ENCODE assay signal across 21 cellular contexts in the genomic region with DNA sequence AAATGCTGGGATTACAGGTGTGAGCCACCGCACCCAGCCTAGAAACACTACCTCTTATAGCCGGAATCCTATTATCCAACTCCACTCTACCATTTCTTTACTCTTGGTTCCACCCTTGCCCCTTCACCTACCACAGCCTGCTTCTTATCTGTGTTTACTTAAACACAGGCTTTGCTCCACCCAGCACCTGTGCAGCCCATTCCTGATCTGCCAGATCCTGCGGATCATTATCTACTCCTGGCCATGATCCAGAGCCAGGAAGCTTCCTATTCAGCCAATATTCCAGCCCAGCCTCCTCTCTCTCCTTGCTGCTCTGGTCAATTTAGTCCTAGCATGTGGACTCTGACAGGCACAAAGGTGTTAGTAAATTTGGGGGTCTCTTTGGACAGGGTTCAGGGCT.
DNase-seq lines count a peak whose midpoint lies in the region; TF ChIP-seq lines count a peak whose summit lies in the region.
"Had no signal": no experiment of that assay in that cellular context is flagged by ENCODE, and none has a peak within 500 bp of the region (broad histone marks: within the 10 kb centered on the region; RNA-seq: fewer than 3 reads in every experiment).

No MANE protein-coding gene starts in this region.

- no peaks in the 10 kb centered on the region for H3K4me1 Mint-ChIP-seq in endodermal cell
- peaks cover 8% of the 10 kb centered on the region for H3K4me1 Mint-ChIP-seq in T-helper 2 cell treated with Interferon-gamma antibody and Interleukin-4, amounts not matched to agents 5 μg/mL and 100 μg/mL, for 36 hours (ENCODE audit: low read depth)
- H3K4me1 Mint-ChIP-seq: neural progenitor cell had no signal

- no peaks in the 10 kb centered on the region for H3K4me1 ChIP-seq in endodermal cell (ENCODE audit: control insufficient read depth, insufficient read depth, low read length)
- H3K4me1 ChIP-seq in stomach = peaks cover 0 to 19% (median 10%) of the 10 kb centered on the region in 4 donors
- H3K4me1 ChIP-seq: heart left ventricle, neural progenitor cell, right atrium auricular region, vagina had no signal

- no peaks in the 10 kb centered on the region for H3K9me3 Mint-ChIP-seq in endodermal cell
- no peaks in the 10 kb centered on the region for H3K9me3 Mint-ChIP-seq in T-helper 2 cell treated with Interferon-gamma antibody and Interleukin-4, amounts not matched to agents 5 μg/mL and 100 μg/mL, for 36 hours
- H3K9me3 Mint-ChIP-seq: neural progenitor cell had no signal

- H3K9ac ChIP-seq in endodermal cell (ENCODE audit: extremely low read depth, low read length, poor library complexity, severe bottlenecking) = no peak overlapping the region
- H3K9ac ChIP-seq: neural progenitor cell had no signal

- no peak overlapping the region for H3K27ac Mint-ChIP-seq in endodermal cell
- H3K27ac Mint-ChIP-seq in T-helper 2 cell treated with Interferon-gamma antibody and Interleukin-4, amounts not matched to agents 5 μg/mL and 100 μg/mL, for 36 hours = no peak overlapping the region
- H3K27ac Mint-ChIP-seq: neural progenitor cell had no signal

- TF ChIP-seq CTCF in endodermal cell (conservative IDR thresholded peaks at IDR 0.05) (no peak), stomach (IDR thresholded peaks at IDR 0.05) (no peak)

- no peak overlapping the region for H3K4me3 ChIP-seq in endodermal cell (ENCODE audit: low read length)
- no peak overlapping the region for H3K4me3 ChIP-seq in stomach
- H3K4me3 ChIP-seq: heart left ventricle, neural progenitor cell, right atrium auricular region, vagina had no signal

- H3K27ac ChIP-seq in endodermal cell (ENCODE audit: low read depth, low read length) = no peak overlapping the region
- H3K27ac ChIP-seq in stomach = peak overlapping the region; percentile 15 to 70 (median 50)
- H3K27ac ChIP-seq: heart left ventricle, neural progenitor cell, right atrium auricular region, vagina had no signal

- no peaks in the 10 kb centered on the region for H3K9me3 ChIP-seq in endodermal cell (ENCODE audit: control insufficient read depth, low read length)
- no peaks in the 10 kb centered on the region for H3K9me3 ChIP-seq in stomach
- H3K9me3 ChIP-seq: heart left ventricle, right atrium auricular region, vagina had no signal

- DNase-seq in NCI-H345 (lab: John Stamatoyannopoulos, UW) = peak; percentile 58
- no peak for DNase-seq in NCI-H345 treated with DMSO at 0.1 percent for 48 hours (lab: John Stamatoyannopoulos, UW; ENCODE audit: unreplicated experiment)
- DNase-seq in NCI-H2171 treated with DMSO at 0.1 percent for 48 hours (lab: John Stamatoyannopoulos, UW) = peak; percentile 49
- DNase-seq in endodermal cell = peak; percentile 40
- DNase-seq in stomach = peak; percentile 86
- DNase-seq in T-helper 2 cell treated with Interferon-gamma antibody and Interleukin-4, amounts not matched to agents 5 μg/mL and 100 μg/mL, for 36 hours (ENCODE audit: low spot score) = no peak
- no peak for DNase-seq in retina
- DNase-seq in cerebellar cortex (ENCODE audit: low spot score) = no peak
- DNase-seq: activated CD4-positive, CD25-positive, alpha-beta regulatory T cell treated with anti-CD3 and anti-CD28 coated beads, Interleukin-2, amount 50 U/mL, for 72 hours; activated effector memory CD4-positive, alpha-beta T cell treated with anti-CD3 and anti-CD28 coated beads, Interleukin-2, amount 50 U/mL, for 16 hours; amniotic stem cell; CD4-positive, CD25-positive, alpha-beta regulatory T cell; central memory CD4-positive, alpha-beta T cell; effector memory CD4-positive, alpha-beta T cell; HCEC 1CT; heart left ventricle; NCI-H1694; Right ventricle myocardium superior had no signal

- TF ChIP-seq POLR2A in stomach (IDR thresholded peaks at IDR 0.05) = no peak

- no peaks in the 10 kb centered on the region for H3K36me3 Mint-ChIP-seq in endodermal cell (ENCODE audit: low read depth)
- no peaks in the 10 kb centered on the region for H3K36me3 Mint-ChIP-seq in T-helper 2 cell treated with Interferon-gamma antibody and Interleukin-4, amounts not matched to agents 5 μg/mL and 100 μg/mL, for 36 hours (ENCODE audit: low read depth)
- H3K36me3 Mint-ChIP-seq: CD4-positive, CD25-positive, alpha-beta regulatory T cell; neural progenitor cell had no signal

- no peak for TF ChIP-seq EP300 in stomach (IDR thresholded peaks at IDR 0.05)

- H3K36me3 ChIP-seq in endodermal cell (ENCODE audit: control insufficient read depth, insufficient read depth, low read length) (no peaks in the 10 kb centered on the region), stomach (no peaks in the 10 kb centered on the region)
- H3K36me3 ChIP-seq: heart left ventricle, neural progenitor cell, right atrium auricular region, vagina had no signal

- H3K4me3 Mint-ChIP-seq in endodermal cell = no peak overlapping the region
- H3K4me3 Mint-ChIP-seq in T-helper 2 cell treated with Interferon-gamma antibody and Interleukin-4, amounts not matched to agents 5 μg/mL and 100 μg/mL, for 36 hours = no peak overlapping the region
- H3K4me3 Mint-ChIP-seq: CD4-positive, CD25-positive, alpha-beta regulatory T cell; neural progenitor cell had no signal

- H3K27me3 Mint-ChIP-seq in endodermal cell (ENCODE audit: insufficient read depth) = peaks cover 3% of the 10 kb centered on the region
- H3K27me3 Mint-ChIP-seq in T-helper 2 cell treated with Interferon-gamma antibody and Interleukin-4, amounts not matched to agents 5 μg/mL and 100 μg/mL, for 36 hours (ENCODE audit: low read depth) = peaks cover 10% of the 10 kb centered on the region

- 85 to 97% methylated on average over 2 to 3 of the region's 3 CpGs for WGBS in endodermal cell (ENCODE audit: insufficient coverage in 1 of 2, insufficient read length in 1 of 2), 2 experiments
- WGBS in stomach, 5 donors = 30 to 61% (median 48%) methylated on average over 3 of the region's 3 CpGs

- no peaks in the 10 kb centered on the region for H3K27me3 ChIP-seq in endodermal cell (ENCODE audit: control insufficient read depth, insufficient read depth, low read length, poor library complexity, severe bottlenecking)
- H3K27me3 ChIP-seq in stomach = no peaks in the 10 kb centered on the region
- H3K27me3 ChIP-seq: neural progenitor cell, right atrium auricular region, vagina had no signal

- intact Hi-C loops in stomach (cut with DNase I; ENCODE audit: low total_unique reads) = no loop called here

Comparison
In these comparisons a context has a peak if more than half of its experiments do, and no peak if none do; other contexts are left out.
1. DNase-seq: peak in NCI-H345 (single experiment), NCI-H2171 treated with DMSO at 0.1 percent for 48 hours (single experiment), endodermal cell (single experiment) and stomach (single experiment); none in NCI-H345 treated with DMSO at 0.1 percent for 48 hours (single experiment), T-helper 2 cell treated with Interferon-gamma antibody and Interleukin-4, amounts not matched to agents 5 μg/mL and 100 μg/mL, for 36 hours (single experiment), retina (single experiment) and cerebellar cortex (single experiment).